1 cellular context compared by ENCODE assay signal in the genomic region with DNA sequence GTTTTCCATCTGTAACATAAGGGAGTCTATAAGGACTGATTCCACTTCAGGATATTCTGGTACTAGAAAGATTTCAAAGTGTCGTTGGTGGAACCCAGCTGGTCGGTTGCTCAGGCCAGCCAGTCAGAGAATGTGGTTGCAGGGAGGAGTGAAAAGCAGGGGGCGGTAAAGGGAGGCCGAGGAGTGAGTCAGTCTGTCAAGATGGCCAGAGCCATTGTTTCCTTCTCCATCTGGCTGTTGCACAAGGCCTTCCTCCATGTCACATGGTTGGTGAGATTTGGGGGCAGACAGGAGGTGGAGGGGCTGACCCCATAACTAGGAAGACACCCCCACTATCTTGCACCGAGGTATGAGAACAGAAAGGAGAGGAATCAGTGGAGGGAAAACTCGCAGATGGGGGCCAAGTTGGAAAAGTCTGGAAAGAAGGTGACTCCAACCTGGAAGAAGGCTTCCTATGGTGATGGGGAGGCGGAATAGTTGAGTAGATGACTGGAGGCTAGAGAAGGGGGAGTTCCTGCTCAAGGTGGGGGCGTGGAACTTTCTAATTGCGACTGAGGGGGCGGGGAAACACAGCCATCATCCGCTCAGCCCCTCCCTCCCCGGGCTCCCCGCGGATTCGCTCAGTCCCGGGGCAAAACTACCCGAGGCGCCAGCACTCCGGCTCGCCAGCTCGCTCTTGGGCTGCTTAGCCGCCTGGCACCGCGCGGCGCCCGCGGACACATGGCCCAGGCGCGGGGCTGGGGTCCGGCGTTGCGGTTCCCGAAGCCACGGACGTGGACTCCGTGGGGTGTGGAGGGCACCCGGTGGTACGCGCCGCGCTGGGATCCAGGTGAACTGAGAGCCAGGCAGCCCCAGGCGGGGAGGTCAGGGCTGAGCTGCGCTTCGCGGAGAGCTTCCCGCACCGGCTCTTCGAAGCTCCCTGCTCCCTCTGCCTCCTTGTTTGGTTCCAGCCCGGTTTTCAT.
TF ChIP-seq lines count a peak whose summit lies in the region.

No MANE protein-coding gene starts in this region.

TF ChIP-seq in K562, 482 proteins besides CTCF, POLR2A, EP300 and RAD21 (continued from another document):
- no peak for TF ChIP-seq ZNF224 (CRISPR knock-in tag; IDR thresholded peaks at IDR 0.05)
